In the genomic region with DNA sequence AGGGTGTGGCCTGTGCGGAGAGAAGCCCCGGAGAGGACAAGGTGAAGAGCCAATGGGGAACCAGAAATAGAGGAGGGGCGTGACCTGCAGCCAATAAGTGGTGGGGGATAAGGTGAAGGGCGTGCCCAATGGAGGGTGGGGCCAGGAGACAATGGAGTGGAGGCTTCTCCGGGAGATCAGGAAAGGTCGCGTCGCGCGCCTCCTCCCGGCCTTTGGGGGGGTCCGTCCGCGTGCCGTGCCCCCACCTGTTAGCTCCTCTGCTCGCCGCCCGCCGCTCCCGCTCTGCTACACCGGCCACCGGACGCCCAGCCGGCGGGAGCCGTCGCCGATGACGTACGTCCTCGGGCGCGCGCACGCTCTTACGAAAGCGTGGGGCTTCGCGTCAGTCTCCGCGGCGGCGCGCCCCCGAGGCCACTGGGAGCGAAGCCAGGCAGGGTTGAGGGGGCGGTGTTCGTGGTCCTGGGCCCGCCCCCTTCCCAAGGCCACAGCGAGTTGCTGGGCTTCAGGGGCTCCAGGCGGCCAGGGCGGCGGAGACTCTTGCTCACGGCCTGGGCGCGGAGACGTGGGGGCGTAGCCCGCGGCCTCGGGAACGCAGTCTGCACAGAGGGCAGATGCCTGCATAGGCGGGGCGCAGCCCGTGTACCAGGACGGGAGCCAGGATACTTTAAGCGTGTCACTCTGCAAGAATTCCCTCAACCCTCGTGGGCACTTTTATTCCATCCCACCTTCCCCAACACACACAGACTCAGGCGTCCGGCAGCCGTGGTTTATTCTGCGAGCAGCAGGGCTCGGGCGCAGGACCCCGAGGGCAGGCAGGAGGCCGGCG, we compare ENCODE assay signal across 8 cellular contexts.
A peak's percentile ranks its signal among the peaks of the same experiment; 100 is the strongest.
DNase-seq lines count a peak whose midpoint lies in the region; ATAC-seq, FAIRE-seq and TF ChIP-seq lines count a peak whose summit lies in the region.

A gene (minus strand): TSS at position 337 of the 826 bp plus-strand sequence. CDS start 3,353 bp downstream, outside the sequence.

- TF ChIP-seq CTCF in AG10803 (conservative IDR thresholded peaks at IDR 0.05; ENCODE audit: low read length), result no peak

- ATAC-seq in GM19043 (IDR thresholded peaks at IDR 0.05; ENCODE audit: low read depth, unreplicated experiment) (peak; percentile 93), HG03354 (IDR thresholded peaks at IDR 0.05; ENCODE audit: poor library complexity, severe bottlenecking, unreplicated experiment) (peak; percentile 94)

- peak; percentile 96 for DNase-seq in AG10803 (ENCODE audit: low read depth)
- DNase-seq in NCI-H446 (lab: John Stamatoyannopoulos, UW), result peak; percentile 84 to 90
- DNase-seq in activated CD4-positive, CD25-positive, alpha-beta regulatory T cell (lab: John Stamatoyannopoulos, UW), result peak; percentile 81 to 85 (median 82)
- DNase-seq in central memory CD4-positive, alpha-beta T cell, result peak; percentile 97
- peak; percentile 84 to 95 for DNase-seq in stimulated activated CD4-positive, alpha-beta T cell treated with anti-CD3 and anti-CD28 coated beads, Interleukin-12 subunit alpha, Interleukin-12 subunit beta, amount 100 ng/mL, for 24 hours (ENCODE audit: low read depth in 2 of 2)

- H3K4me3 ChIP-seq in AG10803 (ENCODE audit: low read length), result peak within 1 kb of the TSS; percentile 72

- FAIRE-seq in islet of Langerhans (lab: Jason Lieb, UNC), result peak; percentile 49

Comparison
In these comparisons a context has a peak if more than half of its experiments do, and no peak if none do; other contexts are left out.
1. Peak in every context shown above with its lines: DNase-seq, ATAC-seq and H3K4me3 ChIP-seq.